8 cellular contexts compared by ENCODE assay signal in the genomic region with DNA sequence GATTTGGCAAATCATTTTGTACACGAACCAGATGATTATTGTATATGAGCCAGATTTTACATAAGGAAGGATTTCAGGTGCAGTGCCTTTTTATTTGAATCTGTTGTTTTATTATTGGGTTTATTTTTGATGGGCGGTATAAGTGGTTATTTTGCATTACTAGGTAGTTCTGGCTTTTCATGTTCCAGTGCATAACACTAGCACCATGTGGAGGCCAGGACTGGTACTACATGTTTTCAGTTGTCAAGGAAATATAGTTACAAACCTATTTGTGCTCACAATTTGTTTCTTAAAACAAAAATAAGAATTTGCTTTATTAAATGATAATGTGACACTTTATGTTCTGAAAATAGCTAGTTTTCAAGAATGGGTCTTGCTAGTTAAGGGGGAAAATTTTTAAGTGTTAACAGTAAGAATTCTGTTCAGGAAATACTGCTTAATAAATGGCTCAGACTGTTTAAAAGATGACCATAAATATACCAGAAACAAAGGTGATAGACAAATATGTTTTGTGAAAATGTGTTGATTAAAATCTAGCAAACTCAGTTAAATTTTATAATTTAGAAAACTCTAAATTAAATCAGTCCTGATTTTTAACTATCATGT. TPM values are rescaled to one million over a fixed set of nuclear protein-coding genes. Genes with fewer than 3 reads are reported as not detected.
A peak's percentile ranks its signal among the peaks of the same experiment; 100 is the strongest.
DNase-seq lines count a peak whose midpoint lies in the region; ATAC-seq and TF ChIP-seq lines count a peak whose summit lies in the region.

No MANE protein-coding gene starts in this region.

- H3K4me2 ChIP-seq in OCI-LY7 (ENCODE audit: low read length): no peak overlapping the region

- WGBS in prostate gland: 15% methylated on average over 2 of the region's 2 CpGs

- TF ChIP-seq CTCF in OCI-LY7 (conservative IDR thresholded peaks at IDR 0.05; ENCODE audit: low read length): peak; percentile 80
- TF ChIP-seq CTCF in epithelial cell of proximal tubule (conservative IDR thresholded peaks at IDR 0.05; ENCODE audit: low read depth, low read length): peak; percentile 98
- peak; percentile 48 to 87 (median 84) for TF ChIP-seq CTCF in prostate gland (IDR thresholded peaks at IDR 0.05)

- H3K4me1 ChIP-seq in OCI-LY7 (ENCODE audit: insufficient read depth, low read length, poor library complexity, severe bottlenecking) (no peaks in the 10 kb centered on the region), prostate gland (replicated peaks) (no peaks in the 10 kb centered on the region)
- no peaks in the 10 kb centered on the region for H3K4me1 ChIP-seq in CD4-positive, alpha-beta memory T cell (ENCODE audit: insufficient read depth, low read length)

- H3K27me3 ChIP-seq in prostate gland (replicated peaks; ENCODE audit: insufficient read depth): no peaks in the 10 kb centered on the region
- no peaks in the 10 kb centered on the region for H3K27me3 ChIP-seq in CD4-positive, alpha-beta memory T cell (ENCODE audit: insufficient read depth, low read length)

- DNase-seq in Caki2 (ENCODE audit: low read depth): peak; percentile 23
- peak; percentile 34 for DNase-seq in OCI-LY7 (ENCODE audit: low spot score)
- DNase-seq in epithelial cell of proximal tubule (ENCODE audit: low read depth): peak; percentile 9
- DNase-seq in prostate gland (ENCODE audit: low spot score): peak; percentile 24
- DNase-seq in NK-92 (lab: John Stamatoyannopoulos, UW; ENCODE audit: unreplicated experiment): no peak
- DNase-seq in CD4-positive, alpha-beta memory T cell: no peak

- no peak overlapping the region for H3K27ac Mint-ChIP-seq in CD4-positive, alpha-beta memory T cell

- in situ Hi-C loops in Caki2 (cut with HindIII; ENCODE audit: low pct_unique_long_range_greater_than_20kb, low sequenced_read_pairs): loop anchor here (25.0 kb wide), 1 partner anchor 244 kb away; no protein-coding TSS in a partner anchor

- no TSS peak for BruUV-seq in OCI-LY7 (replicated peaks; lab: Mats Ljungman, UMichigan)

- no peaks in the 10 kb centered on the region for H3K9me2 ChIP-seq in OCI-LY7 (ENCODE audit: insufficient read depth, low read length)

- no peaks in the 10 kb centered on the region for H3K4me1 Mint-ChIP-seq in CD4-positive, alpha-beta memory T cell

- H3K4me3 ChIP-seq in OCI-LY7 (ENCODE audit: low read depth, low read length, poor library complexity, severe bottlenecking): no peak overlapping the region
- no peak overlapping the region for H3K4me3 ChIP-seq in epithelial cell of proximal tubule (ENCODE audit: low read depth, low read length)
- H3K4me3 ChIP-seq in prostate gland: no peak overlapping the region
- no peak overlapping the region for H3K4me3 ChIP-seq in CD4-positive, alpha-beta memory T cell (ENCODE audit: low read length in 2 of 2)

- CTCF ChIA-PET in OCI-LY7 (lab: Charles Lee; ENCODE audit: unreplicated experiment): no interaction called here
- CTCF ChIA-PET in CD4-positive, alpha-beta memory T cell (lab: Charles Lee; ENCODE audit: partially characterized antibody): no interaction called here

- H3K4me3 Mint-ChIP-seq in CD4-positive, alpha-beta memory T cell: no peak overlapping the region

- intact Hi-C loops in OCI-LY7 (cut with micrococcal nuclease; ENCODE audit: unreplicated experiment) (loop anchor here (1.0 to 10.0 kb wide), 2 partner anchors 141 to 245 kb away; no protein-coding TSS in a partner anchor), prostate gland (cut with DNase I) (loop anchor here (2.0 kb wide), 1 partner anchor 245 kb away; no protein-coding TSS in a partner anchor)
- intact Hi-C loops in CD4-positive, alpha-beta memory T cell (cut with micrococcal nuclease): no loop called here

- peak; percentile 80 for ATAC-seq in GM19043 (IDR thresholded peaks at IDR 0.05; ENCODE audit: low read depth, unreplicated experiment)
- peak; percentile 80 for ATAC-seq in HG03558 (IDR thresholded peaks at IDR 0.05; ENCODE audit: extremely low read depth, unreplicated experiment)

- no peaks in the 10 kb centered on the region for H3K79me2 ChIP-seq in OCI-LY7 (ENCODE audit: insufficient read depth, low read depth, low read length)

- H3K27ac ChIP-seq in OCI-LY7 (ENCODE audit: low read depth, low read length, poor library complexity, severe bottlenecking): no peak overlapping the region
- no peak overlapping the region for H3K27ac ChIP-seq in prostate gland
- no peak overlapping the region for H3K27ac ChIP-seq in CD4-positive, alpha-beta memory T cell (ENCODE audit: low read depth, low read length)

- no peaks in the 10 kb centered on the region for H3K36me3 Mint-ChIP-seq in CD4-positive, alpha-beta memory T cell

- H3K9me3 ChIP-seq in OCI-LY7 (ENCODE audit: low read length): no peaks in the 10 kb centered on the region
- no peaks in the 10 kb centered on the region for H3K9me3 ChIP-seq in prostate gland
- H3K9me3 ChIP-seq in CD4-positive, alpha-beta memory T cell (ENCODE audit: control insufficient read depth in 1 of 2, low read length in 2 of 2): no peaks in the 10 kb centered on the region

- no peak overlapping the region for H2AFZ ChIP-seq in OCI-LY7 (ENCODE audit: low read length)

- H3K27me3 Mint-ChIP-seq in CD4-positive, alpha-beta memory T cell: no peaks in the 10 kb centered on the region

- POLR2A ChIA-PET in OCI-LY7 (lab: Charles Lee): no interaction called here
- POLR2A ChIA-PET in CD4-positive, alpha-beta memory T cell (lab: Charles Lee; ENCODE audit: partially characterized antibody): no interaction called here

- no peaks in the 10 kb centered on the region for H3K36me3 ChIP-seq in OCI-LY7 (ENCODE audit: insufficient read depth, low read length)
- H3K36me3 ChIP-seq in prostate gland: no peaks in the 10 kb centered on the region
- H3K36me3 ChIP-seq in CD4-positive, alpha-beta memory T cell (ENCODE audit: insufficient read depth, low read length): no peaks in the 10 kb centered on the region

- H4K20me1 ChIP-seq in OCI-LY7 (ENCODE audit: insufficient read depth, low read length): no peaks in the 10 kb centered on the region

- TF ChIP-seq POLR2A in prostate gland (IDR thresholded peaks at IDR 0.05): no peak

- H3K9me3 Mint-ChIP-seq in CD4-positive, alpha-beta memory T cell: peaks cover 0 to 14% (median 6%) of the 10 kb centered on the region in 8 donors

RNA-seq across cellular contexts. Expression of gene SEMA3E, which starts 7.1 kb away (rescaled TPM):
- 0.34 and 2.1 TPM in 2 replicates for total RNA-seq in Caki2 (2014; rRNA removed; shearing (Covaris generic); ENCODE audit: low replicate concordance)
- 0.06 TPM in 1 of 2 replicates, not detected in the other for total RNA-seq in OCI-LY7 (2014; rRNA removed; shearing (Covaris generic))
- not detected in 2 replicates for total RNA-seq in OCI-LY7 (2022)
- total RNA-seq in epithelial cell of proximal tubule: 0.35 and 0.94 TPM in 2 replicates
- 1 to 10 TPM; 2.6 to 4.8 TPM for total RNA-seq in prostate gland
- total RNA-seq in CD4-positive, alpha-beta memory T cell: not detected
- not detected for polyA plus RNA-seq in CD4-positive, alpha-beta memory T cell

Comparison
In these comparisons a context has a peak if more than half of its experiments do, and no peak if none do; other contexts are left out.
1. DNase-seq: peak in Caki2 (single experiment), OCI-LY7 (single experiment), epithelial cell of proximal tubule (single experiment) and prostate gland (single experiment); none in NK-92 (single experiment) and CD4-positive, alpha-beta memory T cell (0 of 5).
2. Peak in every context shown above with its lines, with median percentiles within 50 percentile points of each other: CTCF ChIP-seq.